ENCODE assay signal across 26 cellular contexts in genomic region chr12:13146539-13146938, GRCh38. TPM values are rescaled to one million over a fixed set of nuclear protein-coding genes. Genes with fewer than 3 reads are reported as not detected.
DNase-seq lines count a peak whose midpoint lies in the region; ATAC-seq, FAIRE-seq and TF ChIP-seq lines count a peak whose summit lies in the region.
"Had no signal": no experiment of that assay in that cellular context is flagged by ENCODE, and none has a peak within 500 bp of the region (broad histone marks: within the 10 kb centered on the region; RNA-seq: fewer than 3 reads in every experiment).

No MANE protein-coding gene starts in this region.

- H3K27me3 ChIP-seq in body of pancreas (no peaks in the 10 kb centered on the region), heart right ventricle (no peaks in the 10 kb centered on the region), tibial artery (no peaks in the 10 kb centered on the region)
- H3K27me3 ChIP-seq: ovary had no signal

- CTCF ChIA-PET in activated CD4-positive, alpha-beta T cell treated with anti-CD3 and anti-CD28 coated beads for 36 hours (lab: Charles Lee): no interaction called here

- H3K27ac ChIP-seq in body of pancreas: no peak overlapping the region
- H3K27ac ChIP-seq in heart right ventricle: peak overlapping the region in 9 of 10 donors; percentile 18 to 75 (median 40)
- H3K27ac ChIP-seq in tibial artery: peak overlapping the region; percentile 50 to 57
- H3K27ac ChIP-seq: ovary had no signal

- no peak overlapping the region for H3K4me3 ChIP-seq in body of pancreas
- no peak overlapping the region for H3K4me3 ChIP-seq in heart right ventricle
- no peak overlapping the region for H3K4me3 ChIP-seq in tibial artery
- H3K4me3 ChIP-seq: ovary had no signal

- TF ChIP-seq POLR2A in body of pancreas (IDR thresholded peaks at IDR 0.05) (no peak), GM12891 (IDR thresholded peaks at IDR 0.05; ENCODE audit: low read depth, low read length) (no peak)

- H3K9me3 Mint-ChIP-seq in activated CD4-positive, alpha-beta T cell treated with anti-CD3 and anti-CD28 coated beads for 36 hours (ENCODE audit: low read depth): no peaks in the 10 kb centered on the region
- H3K9me3 Mint-ChIP-seq: central memory CD8-positive, alpha-beta T cell; naive thymus-derived CD8-positive, alpha-beta T cell had no signal

- H3K4me1 ChIP-seq in body of pancreas (no peaks in the 10 kb centered on the region), heart right ventricle (peaks cover 0 to 47% (median 17%) of the 10 kb centered on the region in 9 donors), tibial artery (peaks cover 0 to 30% (median 9%) of the 10 kb centered on the region in 4 donors)

- H3K36me3 ChIP-seq in body of pancreas (replicated peaks in 1 of 2; ENCODE audit: insufficient read depth in 1 of 2, low read depth in 2 of 2) (no peaks in the 10 kb centered on the region), heart right ventricle (no peaks in the 10 kb centered on the region), tibial artery (no peaks in the 10 kb centered on the region)
- H3K36me3 ChIP-seq: ovary had no signal

- peaks cover 2% of the 10 kb centered on the region for H3K27me3 Mint-ChIP-seq in activated CD4-positive, alpha-beta T cell treated with anti-CD3 and anti-CD28 coated beads for 36 hours
- H3K27me3 Mint-ChIP-seq: naive thymus-derived CD8-positive, alpha-beta T cell had no signal

- no peaks in the 10 kb centered on the region for H3K9me3 ChIP-seq in body of pancreas
- H3K9me3 ChIP-seq in heart right ventricle: peaks cover 0 to 6% (median 0%) of the 10 kb centered on the region in 11 donors
- no peaks in the 10 kb centered on the region for H3K9me3 ChIP-seq in tibial artery
- H3K9me3 ChIP-seq: ovary had no signal

- no peak overlapping the region for H3K27ac Mint-ChIP-seq in activated CD4-positive, alpha-beta T cell treated with anti-CD3 and anti-CD28 coated beads for 36 hours
- H3K27ac Mint-ChIP-seq: naive thymus-derived CD8-positive, alpha-beta T cell had no signal

- POLR2A ChIA-PET in activated CD4-positive, alpha-beta T cell treated with anti-CD3 and anti-CD28 coated beads for 36 hours (lab: Charles Lee): no interaction called here

- H3K4me3 Mint-ChIP-seq in activated CD4-positive, alpha-beta T cell treated with anti-CD3 and anti-CD28 coated beads for 36 hours: no peak overlapping the region
- H3K4me3 Mint-ChIP-seq: central memory CD8-positive, alpha-beta T cell; naive thymus-derived CD8-positive, alpha-beta T cell had no signal

- no peak for TF ChIP-seq CTCF in body of pancreas (IDR thresholded peaks at IDR 0.05)
- no peak for TF ChIP-seq CTCF in heart right ventricle (IDR thresholded peaks at IDR 0.05)
- TF ChIP-seq CTCF in omental fat pad (IDR thresholded peaks at IDR 0.05): no peak
- TF ChIP-seq CTCF in tibial artery (IDR thresholded peaks at IDR 0.05): no peak

- intact Hi-C loops in body of pancreas (cut with DNase I): no loop called here
- intact Hi-C loops in heart right ventricle (cut with DNase I): loop anchor here in 3 of 10 donors (2.0 to 10.0 kb wide), 3 partner anchors 44 to 48 kb away; partner anchors contain the start of genes EMP1 (in 1 of the 3) and GSG1 (in 1 of the 3)
- intact Hi-C loops in tibial artery (cut with DNase I; ENCODE audit: low total_unique reads): no loop called here
- intact Hi-C loops in activated CD4-positive, alpha-beta T cell treated with anti-CD3 and anti-CD28 coated beads for 36 hours (cut with DNase I, micrococcal nuclease): no loop called here

- H3K36me3 Mint-ChIP-seq in activated CD4-positive, alpha-beta T cell treated with anti-CD3 and anti-CD28 coated beads for 36 hours (ENCODE audit: low read depth): no peaks in the 10 kb centered on the region
- H3K36me3 Mint-ChIP-seq: naive thymus-derived CD8-positive, alpha-beta T cell had no signal

- peak in 2 of 4 donors; percentile 25 to 38 for DNase-seq in body of pancreas
- DNase-seq in heart right ventricle: peak in 1 of 2 donors; percentile 42
- no peak for DNase-seq in omental fat pad (ENCODE audit: low spot score)
- DNase-seq in tibial artery: peak; percentile 74 to 76
- DNase-seq in GM12891 (ENCODE audit: insufficient read length, low spot score): no peak
- DNase-seq in activated CD4-positive, alpha-beta T cell treated with anti-CD3 and anti-CD28 coated beads for 36 hours: no peak
- no peak for DNase-seq in activated CD4-positive, CD25-positive, alpha-beta regulatory T cell treated with anti-CD3 and anti-CD28 coated beads, Interleukin-2, amount 50 U/mL, for 72 hours
- DNase-seq: activated CD4-positive, alpha-beta T cell treated with anti-CD3 and anti-CD28 coated beads for 1 hour; activated naive CD4-positive, alpha-beta T cell treated with Interleukin-2 at 50 U/mL for 16 hours; activated T-cell treated with anti-CD3 and anti-CD28 coated beads, Interleukin-2, amount 50 U/mL, for 48 hours; amygdala; C1 segment of cervical spinal cord; EL; GOT3; kidney; naive thymus-derived CD8-positive, alpha-beta T cell; NCI-H1105 treated with DMSO at 0.1 percent for 48 hours; NCI-H2081 treated with DMSO at 0.1 percent for 48 hours; NCI-H446; ovary had no signal

- 69 to 86% methylated on average over 2 of the region's 2 CpGs for WGBS in body of pancreas, 2 donors
- WGBS in heart right ventricle, 2 donors: 57 to 64% methylated on average over 2 of the region's 2 CpGs

- no peak for FAIRE-seq in GM12891 (lab: Jason Lieb, UNC)
- FAIRE-seq: frontal cortex, kidney had no signal

- peaks cover 19% of the 10 kb centered on the region for H3K4me1 Mint-ChIP-seq in activated CD4-positive, alpha-beta T cell treated with anti-CD3 and anti-CD28 coated beads for 36 hours

- ATAC-seq in body of pancreas (peak; percentile 66), heart right ventricle (peak; percentile 51 to 86 (median 74)), omental fat pad (ENCODE audit: low FRiP score) (peak; percentile 66), HG02884 (IDR thresholded peaks at IDR 0.05; ENCODE audit: unreplicated experiment) (no peak)
- ATAC-seq in activated CD4-positive, alpha-beta T cell treated with anti-CD3 and anti-CD28 coated beads for 36 hours: no peak
- ATAC-seq: naive thymus-derived CD8-positive, alpha-beta T cell had no signal

TF ChIP-seq in GM12891, 5 proteins besides CTCF, POLR2A, EP300 and RAD21:
- no peak for TF ChIP-seq SPI1 (IDR thresholded peaks at IDR 0.05; ENCODE audit: low read depth, low read length)
- no peak for TF ChIP-seq PAX5 (IDR thresholded peaks at IDR 0.05; ENCODE audit: insufficient read depth, low read length, severe bottlenecking)
TF ChIP-seq in GM12891: peak in this region for 0.

RNA-seq across cellular contexts. Expression of gene GSG1, which starts 43.1 kb away (rescaled TPM):
- total RNA-seq in body of pancreas (1 to 10 TPM in 1 of 2 donors, under 1 TPM in 1; 0.66 to 2.1 TPM), heart right ventricle (not detected), omental fat pad (under 1 TPM in 1 of 4 donors, not detected in 3; 0.56 TPM)
- polyA plus RNA-seq in heart right ventricle: not detected
- not detected for polyA plus RNA-seq in GM12891 (2012; ENCODE audit: low read depth, missing spikeins)
- total RNA-seq in activated CD4-positive, alpha-beta T cell treated with anti-CD3 and anti-CD28 coated beads for 36 hours: not detected
- total RNA-seq: activated CD8-positive, alpha-beta memory T cell treated with anti-CD3 and anti-CD28 coated beads for 36 hours; naive thymus-derived CD8-positive, alpha-beta T cell; OCI-LY7; ovary; temporal lobe had no signal

RNA-seq across cellular contexts. Expression of gene EMP1, which starts 50.0 kb away (rescaled TPM):
- total RNA-seq in body of pancreas (10 to 100 TPM; 29.0 to 40.5 TPM), heart right ventricle (100 to 1,000 TPM in 4 of 10 donors, 10 to 100 TPM in 6; 74.6 to 403 (median 98.5) TPM), omental fat pad (1,000 to 10,000 TPM in 2 of 4 donors, 100 to 1,000 TPM in 2; 687 to 4,689 (median 1,133) TPM)
- 10 to 100 TPM; 46.2 to 55.5 TPM for polyA plus RNA-seq in heart right ventricle
- polyA plus RNA-seq in GM12891 (2012; ENCODE audit: low read depth, missing spikeins): 0.44 TPM
- 10 to 100 TPM; 12.9 to 16.6 TPM for total RNA-seq in activated CD4-positive, alpha-beta T cell treated with anti-CD3 and anti-CD28 coated beads for 36 hours

Comparison
In these comparisons a context has a peak if more than half of its experiments do, and no peak if none do; other contexts are left out.
1. ATAC-seq: peak in body of pancreas (single experiment), heart right ventricle (8 of 8) and omental fat pad (single experiment); none in HG02884 (single experiment) and activated CD4-positive, alpha-beta T cell treated with anti-CD3 and anti-CD28 coated beads for 36 hours (single experiment).
2. DNase-seq: peak in tibial artery (2 of 2); none in omental fat pad (single experiment), GM12891 (single experiment), activated CD4-positive, alpha-beta T cell treated with anti-CD3 and anti-CD28 coated beads for 36 hours (single experiment) and activated CD4-positive, CD25-positive, alpha-beta regulatory T cell treated with anti-CD3 and anti-CD28 coated beads, Interleukin-2, amount 50 U/mL, for 72 hours (single experiment).
3. H3K27ac ChIP-seq: peak in heart right ventricle (9 of 10) and tibial artery (2 of 2); none in body of pancreas (0 of 4).